Comparison of ENCODE assay signal across 1 cellular context in genomic region chr1:71882241-71883036, GRCh38.
TF ChIP-seq lines count a peak whose summit lies in the region.

No MANE protein-coding gene starts in this region.

TF ChIP-seq in GM23338, 12 proteins besides CTCF, POLR2A, EP300 and RAD21 (continued from another document):
- TF ChIP-seq ZNF462 (CRISPR knock-in tag; IDR thresholded peaks at IDR 0.05) (no peak), STAT1 (IDR thresholded peaks at IDR 0.05; ENCODE audit: unreplicated experiment) (no peak), JUNB (IDR thresholded peaks at IDR 0.05; ENCODE audit: unreplicated experiment) (no peak), REST (IDR thresholded peaks at IDR 0.05; ENCODE audit: unreplicated experiment) (no peak), ZNF114 (CRISPR knock-in tag; IDR thresholded peaks at IDR 0.05) (no peak), CREB1 (CRISPR knock-in tag; IDR thresholded peaks at IDR 0.05; ENCODE audit: low read depth) (no peak), EZH2phosphoT487 (IDR thresholded peaks at IDR 0.05; ENCODE audit: unreplicated experiment) (no peak)
